ENCODE assay signal across 1 cellular context in the genomic region with DNA sequence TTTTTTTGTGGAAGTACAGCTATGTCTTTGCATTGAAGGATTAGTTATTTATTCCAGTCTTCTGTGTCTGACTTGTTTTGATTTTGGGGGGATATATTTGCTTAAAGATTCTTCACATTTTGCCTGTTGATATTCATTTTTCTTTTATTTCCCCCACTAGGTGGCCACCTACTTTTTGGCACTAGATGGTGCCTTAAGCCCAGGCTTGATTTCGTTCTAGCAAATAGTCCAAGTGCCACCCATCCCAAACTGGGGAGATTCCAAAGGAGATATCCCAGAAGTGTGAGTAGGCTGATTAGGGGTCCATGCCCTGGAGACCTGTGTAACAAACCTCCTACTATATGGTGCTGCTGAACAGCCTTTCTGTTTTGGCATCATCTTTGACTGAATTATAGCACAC.
TF ChIP-seq lines count a peak whose summit lies in the region.

No MANE protein-coding gene starts in this region.

TF ChIP-seq in GM23338, 12 proteins besides CTCF, POLR2A, EP300 and RAD21 (continued from another document):
- TF ChIP-seq, protein P1, sequence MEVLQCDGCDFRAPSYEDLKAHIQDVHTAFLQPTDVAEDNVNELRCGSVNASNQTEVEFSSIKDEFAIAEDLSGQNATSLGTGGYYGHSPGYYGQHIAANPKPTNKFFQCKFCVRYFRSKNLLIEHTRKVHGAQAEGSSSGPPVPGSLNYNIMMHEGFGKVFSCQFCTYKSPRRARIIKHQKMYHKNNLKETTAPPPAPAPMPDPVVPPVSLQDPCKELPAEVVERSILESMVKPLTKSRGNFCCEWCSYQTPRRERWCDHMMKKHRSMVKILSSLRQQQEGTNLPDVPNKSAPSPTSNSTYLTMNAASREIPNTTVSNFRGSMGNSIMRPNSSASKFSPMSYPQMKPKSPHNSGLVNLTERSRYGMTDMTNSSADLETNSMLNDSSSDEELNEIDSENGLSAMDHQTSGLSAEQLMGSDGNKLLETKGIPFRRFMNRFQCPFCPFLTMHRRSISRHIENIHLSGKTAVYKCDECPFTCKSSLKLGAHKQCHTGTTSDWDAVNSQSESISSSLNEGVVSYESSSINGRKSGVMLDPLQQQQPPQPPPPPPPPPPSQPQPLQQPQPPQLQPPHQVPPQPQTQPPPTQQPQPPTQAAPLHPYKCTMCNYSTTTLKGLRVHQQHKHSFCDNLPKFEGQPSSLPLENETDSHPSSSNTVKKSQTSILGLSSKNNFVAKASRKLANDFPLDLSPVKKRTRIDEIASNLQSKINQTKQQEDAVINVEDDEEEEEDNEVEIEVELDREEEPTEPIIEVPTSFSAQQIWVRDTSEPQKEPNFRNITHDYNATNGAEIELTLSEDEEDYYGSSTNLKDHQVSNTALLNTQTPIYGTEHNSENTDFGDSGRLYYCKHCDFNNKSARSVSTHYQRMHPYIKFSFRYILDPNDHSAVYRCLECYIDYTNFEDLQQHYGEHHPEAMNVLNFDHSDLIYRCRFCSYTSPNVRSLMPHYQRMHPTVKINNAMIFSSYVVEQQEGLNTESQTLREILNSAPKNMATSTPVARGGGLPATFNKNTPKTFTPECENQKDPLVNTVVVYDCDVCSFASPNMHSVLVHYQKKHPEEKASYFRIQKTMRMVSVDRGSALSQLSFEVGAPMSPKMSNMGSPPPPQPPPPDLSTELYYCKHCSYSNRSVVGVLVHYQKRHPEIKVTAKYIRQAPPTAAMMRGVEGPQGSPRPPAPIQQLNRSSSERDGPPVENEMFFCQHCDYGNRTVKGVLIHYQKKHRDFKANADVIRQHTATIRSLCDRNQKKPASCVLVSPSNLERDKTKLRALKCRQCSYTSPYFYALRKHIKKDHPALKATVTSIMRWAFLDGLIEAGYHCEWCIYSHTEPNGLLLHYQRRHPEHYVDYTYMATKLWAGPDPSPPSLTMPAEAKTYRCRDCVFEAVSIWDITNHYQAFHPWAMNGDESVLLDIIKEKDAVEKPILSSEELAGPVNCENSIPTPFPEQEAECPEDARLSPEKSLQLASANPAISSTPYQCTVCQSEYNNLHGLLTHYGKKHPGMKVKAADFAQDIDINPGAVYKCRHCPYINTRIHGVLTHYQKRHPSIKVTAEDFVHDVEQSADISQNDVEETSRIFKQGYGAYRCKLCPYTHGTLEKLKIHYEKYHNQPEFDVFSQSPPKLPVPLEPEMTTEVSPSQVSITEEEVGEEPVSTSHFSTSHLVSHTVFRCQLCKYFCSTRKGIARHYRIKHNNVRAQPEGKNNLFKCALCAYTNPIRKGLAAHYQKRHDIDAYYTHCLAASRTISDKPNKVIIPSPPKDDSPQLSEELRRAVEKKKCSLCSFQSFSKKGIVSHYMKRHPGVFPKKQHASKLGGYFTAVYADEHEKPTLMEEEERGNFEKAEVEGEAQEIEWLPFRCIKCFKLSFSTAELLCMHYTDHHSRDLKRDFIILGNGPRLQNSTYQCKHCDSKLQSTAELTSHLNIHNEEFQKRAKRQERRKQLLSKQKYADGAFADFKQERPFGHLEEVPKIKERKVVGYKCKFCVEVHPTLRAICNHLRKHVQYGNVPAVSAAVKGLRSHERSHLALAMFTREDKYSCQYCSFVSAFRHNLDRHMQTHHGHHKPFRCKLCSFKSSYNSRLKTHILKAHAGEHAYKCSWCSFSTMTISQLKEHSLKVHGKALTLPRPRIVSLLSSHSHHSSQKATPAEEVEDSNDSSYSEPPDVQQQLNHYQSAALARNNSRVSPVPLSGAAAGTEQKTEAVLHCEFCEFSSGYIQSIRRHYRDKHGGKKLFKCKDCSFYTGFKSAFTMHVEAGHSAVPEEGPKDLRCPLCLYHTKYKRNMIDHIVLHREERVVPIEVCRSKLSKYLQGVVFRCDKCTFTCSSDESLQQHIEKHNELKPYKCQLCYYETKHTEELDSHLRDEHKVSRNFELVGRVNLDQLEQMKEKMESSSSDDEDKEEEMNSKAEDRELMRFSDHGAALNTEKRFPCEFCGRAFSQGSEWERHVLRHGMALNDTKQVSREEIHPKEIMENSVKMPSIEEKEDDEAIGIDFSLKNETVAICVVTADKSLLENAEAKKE (CRISPR knock-in tag; IDR thresholded peaks at IDR 0.05), result no peak
- TF ChIP-seq EZH2phosphoT487 (IDR thresholded peaks at IDR 0.05; ENCODE audit: unreplicated experiment) (no peak), STAT1 (IDR thresholded peaks at IDR 0.05; ENCODE audit: unreplicated experiment) (no peak), CREB1 (CRISPR knock-in tag; IDR thresholded peaks at IDR 0.05; ENCODE audit: low read depth) (no peak), ZNF331 (CRISPR knock-in tag; IDR thresholded peaks at IDR 0.05; ENCODE audit: low read depth) (no peak), ZNF114 (CRISPR knock-in tag; IDR thresholded peaks at IDR 0.05) (no peak), EZH2 (IDR thresholded peaks at IDR 0.05; ENCODE audit: low read depth, unreplicated experiment) (no peak), JUNB (IDR thresholded peaks at IDR 0.05; ENCODE audit: unreplicated experiment) (no peak), POLR2AphosphoS5 (IDR thresholded peaks at IDR 0.05; ENCODE audit: low read depth) (no peak)
